Comparison of ENCODE assay signal across 8 cellular contexts in the genomic region with DNA sequence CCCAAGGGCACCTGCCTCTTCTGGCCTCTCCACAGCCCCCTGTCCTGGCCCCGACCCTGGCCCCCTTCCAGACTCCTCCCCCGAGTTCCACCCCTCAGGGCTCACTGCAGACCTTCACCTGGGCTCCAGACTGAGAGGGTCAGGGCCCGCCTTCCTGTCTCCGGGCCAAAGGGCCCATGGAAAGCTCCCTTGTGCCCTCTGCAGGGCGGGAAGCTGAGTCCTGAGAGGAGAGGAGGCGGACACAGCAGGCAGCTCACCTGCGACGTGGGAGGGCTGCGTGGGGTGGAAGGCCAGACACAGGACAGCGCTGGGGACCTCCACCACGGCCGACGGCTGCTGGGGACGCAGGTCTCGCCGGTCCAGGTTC. TPM values are rescaled to one million over a fixed set of nuclear protein-coding genes. Genes with fewer than 3 reads are reported as not detected.
DNase-seq lines count a peak whose midpoint lies in the region; ATAC-seq and TF ChIP-seq lines count a peak whose summit lies in the region.

No MANE protein-coding gene starts in this region.

- ATAC-seq in GM19455 (IDR thresholded peaks at IDR 0.05; ENCODE audit: unreplicated experiment) (no peak), GM18498 (IDR thresholded peaks at IDR 0.05; ENCODE audit: unreplicated experiment) (no peak)
- no peak for ATAC-seq in effector memory CD8-positive, alpha-beta T cell (replicated peaks)

- no peak overlapping the region for H3K4me3 ChIP-seq in BE2C (ENCODE audit: low read depth, low read length)
- no peak overlapping the region for H3K4me3 ChIP-seq in ectodermal cell (ENCODE audit: insufficient read depth, low read depth, low read length)
- H3K4me3 ChIP-seq in muscle layer of duodenum (ENCODE audit: low read depth in 1 of 2, low read length in 2 of 2) = peak overlapping the region in 1 of 2 donors; percentile 28

- H3K27me3 Mint-ChIP-seq in effector memory CD8-positive, alpha-beta T cell = no peaks in the 10 kb centered on the region

- peak overlapping the region in 1 of 2 donors; percentile 46 for H3K27ac Mint-ChIP-seq in effector memory CD8-positive, alpha-beta T cell

- H3K36me3 Mint-ChIP-seq in effector memory CD8-positive, alpha-beta T cell (ENCODE audit: insufficient read depth) = peaks cover 35% of the 10 kb centered on the region

- 74 to 75% methylated on average over 16 of the region's 16 CpGs for WGBS in ectodermal cell, 2 experiments

- peak; percentile 49 for TF ChIP-seq CTCF in BE2C (IDR thresholded peaks at IDR 0.05; ENCODE audit: low read depth, low read length)

- no peaks in the 10 kb centered on the region for H3K9me3 Mint-ChIP-seq in effector memory CD8-positive, alpha-beta T cell

- H3K9me3 ChIP-seq in BE2C (no peaks in the 10 kb centered on the region), ectodermal cell (ENCODE audit: control insufficient read depth, low read length) (no peaks in the 10 kb centered on the region), muscle layer of duodenum (ENCODE audit: control insufficient read depth in 1 of 2, low read length in 2 of 2) (no peaks in the 10 kb centered on the region)

- H3K27ac ChIP-seq in ectodermal cell (ENCODE audit: insufficient read depth, low read depth, low read length, poor library complexity, severe bottlenecking) (peak overlapping the region; percentile 74), muscle layer of duodenum (ENCODE audit: low read length) (peak overlapping the region; percentile 75)

- H3K4me3 Mint-ChIP-seq in effector memory CD8-positive, alpha-beta T cell = no peak overlapping the region

- H3K4me1 Mint-ChIP-seq in effector memory CD8-positive, alpha-beta T cell (ENCODE audit: low read depth in 2 of 2) = no peaks in the 10 kb centered on the region

- H3K27me3 ChIP-seq in BE2C = no peaks in the 10 kb centered on the region
- H3K27me3 ChIP-seq in ectodermal cell (ENCODE audit: control insufficient read depth, insufficient read depth, low read length, poor library complexity, severe bottlenecking) = no peaks in the 10 kb centered on the region
- H3K27me3 ChIP-seq in muscle layer of duodenum (ENCODE audit: low read depth, low read length) = no peaks in the 10 kb centered on the region

- DNase-seq in BE2C (peak; percentile 56), NCI-H1105 treated with DMSO at 0.1 percent for 48 hours (lab: John Stamatoyannopoulos, UW) (peak; percentile 69)
- DNase-seq in activated CD8-positive, alpha-beta memory T cell treated with anti-CD3 and anti-CD28 coated beads for 24 hours = no peak
- DNase-seq in effector memory CD8-positive, alpha-beta T cell = no peak

- H3K36me3 ChIP-seq in BE2C (peaks cover 72% of the 10 kb centered on the region), ectodermal cell (ENCODE audit: control insufficient read depth, insufficient read depth, low read length) (peaks cover 57% of the 10 kb centered on the region), muscle layer of duodenum (ENCODE audit: control insufficient read depth in 1 of 2, insufficient read depth in 2 of 2, low read length in 2 of 2) (peaks cover 28 to 40% of the 10 kb centered on the region in 2 donors)

- H3K4me1 ChIP-seq in BE2C (peaks cover 14% of the 10 kb centered on the region), ectodermal cell (ENCODE audit: control insufficient read depth, insufficient read depth, low read length) (peaks cover 6% of the 10 kb centered on the region), muscle layer of duodenum (ENCODE audit: control insufficient read depth in 1 of 2, insufficient read depth in 2 of 2, low read length in 2 of 2) (peaks cover 5 to 21% of the 10 kb centered on the region in 2 donors)

RNA-seq across cellular contexts. Expression of a gene that starts 20.6 kb away (rescaled TPM):
- polyA plus RNA-seq in BE2C (2012; ENCODE audit: insufficient read depth, insufficient read length, low read depth) = 84.7 TPM
- polyA plus RNA-seq in ectodermal cell (2013, experiment 1 of 4) = 96.4 TPM
- 86.5 TPM for polyA plus RNA-seq in ectodermal cell (2013, experiment 2 of 4)
- polyA plus RNA-seq in ectodermal cell (2013, experiment 3 of 4) = 81.8 TPM
- polyA plus RNA-seq in ectodermal cell (2013, experiment 4 of 4) = 81.1 TPM

RNA-seq across cellular contexts. Expression of a gene that starts 53.0 kb away (rescaled TPM):
- polyA plus RNA-seq in BE2C (2012; ENCODE audit: insufficient read depth, insufficient read length, low read depth) = 442 TPM
- 1,043 TPM for polyA plus RNA-seq in ectodermal cell (2013, experiment 1 of 4)
- polyA plus RNA-seq in ectodermal cell (2013, experiment 2 of 4) = 1,040 TPM
- polyA plus RNA-seq in ectodermal cell (2013, experiment 3 of 4) = 878 TPM
- 915 TPM for polyA plus RNA-seq in ectodermal cell (2013, experiment 4 of 4)

Comparison
In these comparisons a context has a peak if more than half of its experiments do, and no peak if none do; other contexts are left out.
1. DNase-seq: peak in BE2C (single experiment) and NCI-H1105 treated with DMSO at 0.1 percent for 48 hours (single experiment); none in activated CD8-positive, alpha-beta memory T cell treated with anti-CD3 and anti-CD28 coated beads for 24 hours (single experiment) and effector memory CD8-positive, alpha-beta T cell (0 of 3).